In the genomic region with DNA sequence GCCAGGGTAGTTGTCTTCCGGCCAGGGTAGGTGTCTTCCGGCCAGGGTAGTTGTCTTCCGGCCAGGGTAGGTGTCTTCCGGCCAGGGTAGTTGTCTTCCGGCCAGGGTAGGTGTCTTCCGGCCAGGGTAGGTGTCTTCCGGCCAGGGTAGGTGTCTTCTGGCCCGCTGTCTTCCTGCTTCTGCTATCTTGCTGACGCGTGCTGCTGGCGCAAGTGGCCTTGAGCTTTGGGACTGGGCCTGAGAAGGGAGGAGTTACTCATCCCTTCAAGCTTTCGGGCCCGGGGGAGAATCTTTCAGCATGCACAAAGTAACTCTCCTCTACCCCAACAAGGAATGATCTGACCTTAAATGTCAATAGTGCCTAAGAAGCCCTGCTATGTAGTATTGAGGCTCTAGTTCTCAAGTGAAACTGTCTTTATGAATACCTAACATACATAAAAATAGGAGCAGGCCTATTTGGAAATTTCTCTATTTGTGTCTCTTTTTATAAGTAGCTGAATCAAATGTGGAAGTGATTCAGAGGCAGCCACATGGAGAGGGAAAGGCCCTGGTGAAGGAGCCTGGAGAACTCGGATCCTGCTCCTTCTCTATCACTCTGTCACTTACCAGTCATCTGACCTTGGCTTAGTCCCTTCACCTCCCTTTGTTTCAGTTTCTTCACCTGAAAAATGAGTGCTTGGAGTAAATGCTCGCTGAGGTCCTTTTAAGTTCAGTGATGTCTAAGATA, we compare ENCODE assay signal across 9 cellular contexts.
DNase-seq lines count a peak whose midpoint lies in the region; ATAC-seq and TF ChIP-seq lines count a peak whose summit lies in the region.
"Had no signal": no experiment of that assay in that cellular context is flagged by ENCODE, and none has a peak within 500 bp of the region (broad histone marks: within the 10 kb centered on the region; RNA-seq: fewer than 3 reads in every experiment).

No MANE protein-coding gene starts in this region.

- H3K27me3 ChIP-seq in PC-9 (ENCODE audit: insufficient read depth, low read depth) (no peaks in the 10 kb centered on the region), uterus (no peaks in the 10 kb centered on the region)

- H3K27me3 Mint-ChIP-seq in mesothelial cell of epicardium (ENCODE audit: low read depth) = no peaks in the 10 kb centered on the region

- no peak for ATAC-seq in stimulated activated effector memory CD8-positive, alpha-beta T cell treated with anti-CD3 and anti-CD28 coated beads, Interleukin-12 subunit alpha, Interleukin-12 subunit beta, amount 100 ng/mL, for 72 hours
- no peak for ATAC-seq in GM21723 (IDR thresholded peaks at IDR 0.05; ENCODE audit: unreplicated experiment)
- no peak for ATAC-seq in activated CD4-positive, CD25-positive, alpha-beta regulatory T cell treated with anti-CD3 and anti-CD28 coated beads, Interleukin-2, amount 50 U/mL, for 24 hours

- peaks cover 8% of the 10 kb centered on the region for H3K36me3 Mint-ChIP-seq in mesothelial cell of epicardium
- H3K36me3 Mint-ChIP-seq in stimulated activated effector memory CD8-positive, alpha-beta T cell treated with anti-CD3 and anti-CD28 coated beads, Interleukin-12 subunit alpha, Interleukin-12 subunit beta, amount 100 ng/mL, for 72 hours = no peaks in the 10 kb centered on the region

- BruUV-seq in PC-9 (replicated peaks; lab: Mats Ljungman, UMichigan) = no TSS peak

- no peak for TF ChIP-seq CTCF in PC-9 (conservative IDR thresholded peaks at IDR 0.05)
- TF ChIP-seq CTCF in mesothelial cell of epicardium (IDR thresholded peaks at IDR 0.05; ENCODE audit: unreplicated experiment) = no peak
- no peak for TF ChIP-seq CTCF in uterus (IDR thresholded peaks at IDR 0.05)

- DNase-seq in PC-9 (no peak), epithelial cell of prostate (ENCODE audit: low read depth, low spot score) (no peak), mesothelial cell of epicardium (ENCODE audit: low spot score in 2 of 2, unreplicated experiment in 2 of 2) (no peak), uterus (peak; percentile 80 to 83)
- DNase-seq in stimulated activated effector memory CD8-positive, alpha-beta T cell treated with anti-CD3 and anti-CD28 coated beads, Interleukin-12 subunit alpha, Interleukin-12 subunit beta, amount 100 ng/mL, for 72 hours (ENCODE audit: low spot score in 2 of 2) = no peak
- DNase-seq: activated effector memory CD4-positive, alpha-beta T cell treated with anti-CD3 and anti-CD28 coated beads, Interleukin-2, amount 50 U/mL, for 16 hours; NCI-H2227 treated with DMSO at 0.1 percent for 48 hours had no signal

- H3K4me3 ChIP-seq in PC-9 (no peak overlapping the region; the same call in 1 of the 2 replicates), uterus (no peak overlapping the region)

- H3K27ac ChIP-seq in PC-9 (peak overlapping the region; percentile 43), epithelial cell of prostate (peak overlapping the region; percentile 45), uterus (peak overlapping the region; percentile 87 to 93)

- no peak overlapping the region for H2AFZ ChIP-seq in PC-9

- peaks cover 53% of the 10 kb centered on the region for H3K4me1 Mint-ChIP-seq in mesothelial cell of epicardium
- no peaks in the 10 kb centered on the region for H3K4me1 Mint-ChIP-seq in stimulated activated effector memory CD8-positive, alpha-beta T cell treated with anti-CD3 and anti-CD28 coated beads, Interleukin-12 subunit alpha, Interleukin-12 subunit beta, amount 100 ng/mL, for 72 hours

- peak overlapping the region; percentile 89 for H3K27ac Mint-ChIP-seq in mesothelial cell of epicardium
- no peak overlapping the region for H3K27ac Mint-ChIP-seq in stimulated activated effector memory CD8-positive, alpha-beta T cell treated with anti-CD3 and anti-CD28 coated beads, Interleukin-12 subunit alpha, Interleukin-12 subunit beta, amount 100 ng/mL, for 72 hours

- TF ChIP-seq POLR2A in uterus (IDR thresholded peaks at IDR 0.05) = no peak

- H3K9me3 ChIP-seq in PC-9 (ENCODE audit: insufficient read depth, low read depth) (no peaks in the 10 kb centered on the region), uterus (no peaks in the 10 kb centered on the region)

- no peak overlapping the region for H3K4me3 Mint-ChIP-seq in mesothelial cell of epicardium
- no peak overlapping the region for H3K4me3 Mint-ChIP-seq in stimulated activated effector memory CD8-positive, alpha-beta T cell treated with anti-CD3 and anti-CD28 coated beads, Interleukin-12 subunit alpha, Interleukin-12 subunit beta, amount 100 ng/mL, for 72 hours

- H3K79me2 ChIP-seq in PC-9 (ENCODE audit: low read depth) = no peaks in the 10 kb centered on the region

- peaks cover 16% of the 10 kb centered on the region for H3K4me1 ChIP-seq in PC-9 (replicated peaks; ENCODE audit: insufficient read depth)
- peaks cover 0 to 5% of the 10 kb centered on the region in 2 donors for H3K4me1 ChIP-seq in uterus

- H3K9me2 ChIP-seq in PC-9 (ENCODE audit: insufficient read depth) = no peaks in the 10 kb centered on the region

- no peaks in the 10 kb centered on the region for H3K36me3 ChIP-seq in PC-9 (ENCODE audit: low read depth)
- H3K36me3 ChIP-seq in uterus = no peaks in the 10 kb centered on the region

- peaks cover 15% of the 10 kb centered on the region; the same call in 1 of the 2 replicates for H3F3A ChIP-seq in PC-9 (ENCODE audit: insufficient read depth, low read depth)

- CTCF ChIA-PET in PC-9 (lab: Charles Lee) = no interaction called here

- H3K4me2 ChIP-seq in PC-9 = peak overlapping the region; percentile 20; the same call in 1 of the 2 replicates

- intact Hi-C loops in PC-9 (cut with micrococcal nuclease; ENCODE audit: unreplicated experiment) (no loop called here), uterus (cut with DNase I; ENCODE audit: low total_unique reads) (no loop called here)

- POLR2A ChIA-PET in PC-9 (lab: Charles Lee; ENCODE audit: unreplicated experiment) = no interaction called here

- H4K20me1 ChIP-seq in PC-9 (ENCODE audit: insufficient read depth) = no peaks in the 10 kb centered on the region; the same call in 1 of the 2 replicates

- no peaks in the 10 kb centered on the region for H3K9me3 Mint-ChIP-seq in mesothelial cell of epicardium
- H3K9me3 Mint-ChIP-seq in stimulated activated effector memory CD8-positive, alpha-beta T cell treated with anti-CD3 and anti-CD28 coated beads, Interleukin-12 subunit alpha, Interleukin-12 subunit beta, amount 100 ng/mL, for 72 hours = no peaks in the 10 kb centered on the region

Comparison
In these comparisons a context has a peak if more than half of its experiments do, and no peak if none do; other contexts are left out.
1. DNase-seq: peak in uterus (2 of 2); none in PC-9 (0 of 2), epithelial cell of prostate (single experiment), mesothelial cell of epicardium (0 of 2) and stimulated activated effector memory CD8-positive, alpha-beta T cell treated with anti-CD3 and anti-CD28 coated beads, Interleukin-12 subunit alpha, Interleukin-12 subunit beta, amount 100 ng/mL, for 72 hours (0 of 2).
2. Peak in every context shown above with its lines, with median percentiles within 50 percentile points of each other: H3K27ac ChIP-seq.